In the genomic region with DNA sequence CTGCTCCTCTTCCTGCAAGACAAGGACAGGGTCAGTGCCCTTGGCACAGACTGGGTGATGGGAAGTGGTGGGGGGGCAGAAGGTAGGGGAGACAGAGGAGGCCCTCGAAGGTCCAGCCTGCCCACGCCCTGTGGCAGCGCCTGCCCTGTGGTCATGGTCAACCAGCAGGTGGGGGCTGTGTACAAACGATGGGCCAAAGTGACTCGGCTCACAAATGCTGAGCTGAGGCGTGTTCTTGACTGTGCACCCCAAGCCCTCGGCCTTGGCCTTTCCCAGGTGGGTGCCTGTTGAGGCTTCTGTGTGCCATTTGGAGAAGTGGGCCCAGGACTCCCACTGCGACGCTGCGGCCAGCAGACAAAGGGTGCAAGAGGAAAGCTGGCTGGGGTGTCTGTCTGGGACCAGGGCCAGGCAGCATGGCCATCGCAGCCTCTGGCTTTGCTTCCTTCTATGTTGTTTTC, we compare ENCODE assay signal across 9 cellular contexts. TPM values are rescaled to one million over a fixed set of nuclear protein-coding genes. Genes with fewer than 3 reads are reported as not detected.
A peak's percentile ranks its signal among the peaks of the same experiment; 100 is the strongest.
DNase-seq lines count a peak whose midpoint lies in the region; ATAC-seq and TF ChIP-seq lines count a peak whose summit lies in the region.
"Had no signal": no experiment of that assay in that cellular context is flagged by ENCODE, and none has a peak within 500 bp of the region (broad histone marks: within the 10 kb centered on the region; RNA-seq: fewer than 3 reads in every experiment).

No MANE protein-coding gene starts in this region.

- WGBS in right lobe of liver (ENCODE audit: insufficient coverage, low coverage, low lambda C conversion rate, missing lambda C conversion rate) = 100% methylated on average over 1 of the region's 11 CpGs
- 72 to 87% methylated on average over 4 to 11 of the region's 11 CpGs for WGBS in upper lobe of left lung, 2 donors

- H3K27me3 ChIP-seq in ascending aorta (no peaks in the 10 kb centered on the region), right lobe of liver (no peaks in the 10 kb centered on the region), upper lobe of left lung (no peaks in the 10 kb centered on the region), foreskin keratinocyte (no peaks in the 10 kb centered on the region)

- H3K4me1 ChIP-seq in ascending aorta = peaks cover 9 to 42% of the 10 kb centered on the region in 2 donors
- H3K4me1 ChIP-seq in right lobe of liver = no peaks in the 10 kb centered on the region
- peaks cover 7 to 27% (median 16%) of the 10 kb centered on the region in 4 donors for H3K4me1 ChIP-seq in upper lobe of left lung
- H3K4me1 ChIP-seq in foreskin keratinocyte = no peaks in the 10 kb centered on the region

- H3K4me3 ChIP-seq in ascending aorta (peak overlapping the region in 1 of 2 donors; percentile 21), right lobe of liver (no peak overlapping the region), upper lobe of left lung (no peak overlapping the region)

- H3K9me3 ChIP-seq in ascending aorta = no peaks in the 10 kb centered on the region
- no peaks in the 10 kb centered on the region for H3K9me3 ChIP-seq in right lobe of liver
- no peaks in the 10 kb centered on the region for H3K9me3 ChIP-seq in upper lobe of left lung

- DNase-seq in ascending aorta (ENCODE audit: low spot score in 2 of 2) = peak in 1 of 2 donors; percentile 66
- DNase-seq in right lobe of liver = no peak
- no peak for DNase-seq in upper lobe of left lung
- DNase-seq in iPS-NIHi7 (ENCODE audit: extremely low spot score) = no peak
- DNase-seq in OCI-M2 (lab: John Stamatoyannopoulos, UW; ENCODE audit: unreplicated experiment) = no peak
- DNase-seq in foreskin keratinocyte = no peak
- DNase-seq: cortex of kidney, Kasumi-1 had no signal

- no peak for TF ChIP-seq POLR2A in right lobe of liver (IDR thresholded peaks at IDR 0.05)
- TF ChIP-seq POLR2A in upper lobe of left lung (IDR thresholded peaks at IDR 0.05) = no peak

- H3K36me3 ChIP-seq in ascending aorta (peaks cover 20 to 34% of the 10 kb centered on the region in 2 donors), right lobe of liver (no peaks in the 10 kb centered on the region), upper lobe of left lung (peaks cover 0 to 29% (median 4%) of the 10 kb centered on the region in 4 donors)

- peak; percentile 2 to 36 (median 16) for ATAC-seq in right lobe of liver
- peak; percentile 19 to 52 for ATAC-seq in upper lobe of left lung (ENCODE audit: low FRiP score in 2 of 2)
- no peak for ATAC-seq in foreskin keratinocyte

- intact Hi-C loops in ascending aorta (cut with DNase I) = loop anchor here (5.0 kb wide), 1 partner anchor 39 kb away; a partner anchor contains a TSS
- intact Hi-C loops in right lobe of liver (cut with DNase I) = no loop called here

- H3K27ac ChIP-seq in ascending aorta (peak overlapping the region; percentile 89 to 91), right lobe of liver (peak overlapping the region; percentile 31 to 65 (median 43)), upper lobe of left lung (peak overlapping the region; percentile 50 to 82 (median 73)), foreskin keratinocyte (no peak overlapping the region)

- no peak for TF ChIP-seq EP300 in upper lobe of left lung (IDR thresholded peaks at IDR 0.05)

- TF ChIP-seq CTCF in ascending aorta (IDR thresholded peaks at IDR 0.05) = peak in 2 of 3 experiments; percentile 13 to 38
- TF ChIP-seq CTCF in right lobe of liver (IDR thresholded peaks at IDR 0.05) = no peak
- peak in 1 of 6 experiments; percentile 12 for TF ChIP-seq CTCF in upper lobe of left lung (IDR thresholded peaks at IDR 0.05)
- TF ChIP-seq CTCF in foreskin keratinocyte (conservative IDR thresholded peaks at IDR 0.05) = no peak

RNA-seq across cellular contexts. Expression of a gene that starts 22.6 kb away (rescaled TPM):
- total RNA-seq in ascending aorta (122 TPM), right lobe of liver (10 to 100 TPM in 5 of 6 experiments, 1 to 10 TPM in 1; 7.7 to 25.4 (median 15.3) TPM), upper lobe of left lung (100 to 1,000 TPM in 1 of 6 donors, 10 to 100 TPM in 5; 21.0 to 147 (median 73.5) TPM), foreskin keratinocyte (57.8 and 81.5 TPM in 2 replicates)
- polyA plus RNA-seq in foreskin keratinocyte = 57.1 and 62.8 TPM in 2 replicates

RNA-seq across cellular contexts. Expression of a gene that starts 38.2 kb away (rescaled TPM):
- total RNA-seq in ascending aorta (29.4 TPM), right lobe of liver (10 to 100 TPM in 5 of 6 experiments, 1 to 10 TPM in 1; 10.0 to 15.8 (median 11.1) TPM), upper lobe of left lung (10 to 100 TPM; 23.3 to 63.9 (median 31.0) TPM), foreskin keratinocyte (26.1 and 31.0 TPM in 2 replicates)
- polyA plus RNA-seq in foreskin keratinocyte = 27.3 and 32.3 TPM in 2 replicates

RNA-seq across cellular contexts. Expression of a gene that starts 38.4 kb away (rescaled TPM):
- 31.2 TPM for total RNA-seq in ascending aorta
- 10 to 100 TPM; 16.0 to 25.0 (median 18.7) TPM for total RNA-seq in right lobe of liver
- total RNA-seq in upper lobe of left lung = 10 to 100 TPM; 13.6 to 38.9 (median 28.3) TPM
- 28.7 and 29.3 TPM in 2 replicates for total RNA-seq in foreskin keratinocyte
- 35.8 and 37.8 TPM in 2 replicates for polyA plus RNA-seq in foreskin keratinocyte

RNA-seq across cellular contexts. Expression of a gene that starts 44.6 kb away (rescaled TPM):
- total RNA-seq in ascending aorta = 3.4 TPM
- total RNA-seq in right lobe of liver = 1 to 10 TPM in 1 of 6 experiments, under 1 TPM in 2, not detected in 3; 0.42 to 1.4 (median 0.62) TPM
- total RNA-seq in upper lobe of left lung = 10 to 100 TPM in 4 of 6 donors, 1 to 10 TPM in 2; 8.3 to 20.4 (median 19.1) TPM
- total RNA-seq in foreskin keratinocyte = 0.14 TPM in 2 replicates
- polyA plus RNA-seq in foreskin keratinocyte = 0.29 and 0.33 TPM in 2 replicates
- total RNA-seq: H4 had no signal

RNA-seq across cellular contexts. Expression of a gene that starts 48.9 kb away (rescaled TPM):
- total RNA-seq in ascending aorta (429 TPM), right lobe of liver (100 to 1,000 TPM in 1 of 6 experiments, 10 to 100 TPM in 5; 62.4 to 106 (median 86.0) TPM), upper lobe of left lung (100 to 1,000 TPM; 133 to 454 (median 211) TPM), foreskin keratinocyte (280 and 282 TPM in 2 replicates)
- 228 and 247 TPM in 2 replicates for polyA plus RNA-seq in foreskin keratinocyte

Comparison
In these comparisons a context has a peak if more than half of its experiments do, and no peak if none do; other contexts are left out.
1. CTCF ChIP-seq: peak in ascending aorta (2 of 3); none in right lobe of liver (0 of 4) and foreskin keratinocyte (single experiment).